Comparison of ENCODE assay signal across 8 cellular contexts in genomic region chr17:45490615-45491433, GRCh38. TPM values are rescaled to one million over a fixed set of nuclear protein-coding genes. Genes with fewer than 3 reads are reported as not detected.
DNase-seq lines count a peak whose midpoint lies in the region; ATAC-seq and TF ChIP-seq lines count a peak whose summit lies in the region.
"Not testable (repeated sequence)": the region's sequence is repeated elsewhere in the genome, so short reads cannot be mapped to it uniquely, and the experiment has no call there.

PLEKHM1 (minus strand) TSS chr17:45490721; CDS start chr17:45482484, 8,237 bp downstream.

- TF ChIP-seq POLR2A in IMR-90 (IDR thresholded peaks at IDR 0.05; ENCODE audit: low read depth, low read length), result peak; percentile 66

- peak within 1 kb of the TSS; percentile 91 for H4K5ac ChIP-seq in IMR-90 (ENCODE audit: low read depth, low read length)

- H2BK20ac ChIP-seq in IMR-90 (ENCODE audit: low read depth, low read length), result not testable (repeated sequence)

- H2BK120ac ChIP-seq in IMR-90 (ENCODE audit: low read depth, low read length), result not testable (repeated sequence)

- CTCF ChIA-PET in IMR-90 (lab: Yijun Ruan, JAX), result not testable (repeated sequence)
- CTCF ChIA-PET in PC-3 (lab: Charles Lee), result interaction anchor here (0.6 kb wide), 1 partner anchor 129 kb away, joined by 6 read pairs; no protein-coding TSS in a partner anchor

- H4K91ac ChIP-seq in IMR-90 (ENCODE audit: insufficient read depth, low read depth, low read length), result not testable (repeated sequence)

- H4K8ac ChIP-seq in IMR-90 (ENCODE audit: low read depth in 2 of 2, low read length in 2 of 2), result peak within 1 kb of the TSS; percentile 83 to 97

- intact Hi-C loops in IMR-90 (cut with micrococcal nuclease); PC-3 (cut with micrococcal nuclease): not testable (repeated sequence)

- not testable (repeated sequence) for H3K18ac ChIP-seq in IMR-90 (ENCODE audit: low read depth, low read length)

- POLR2A ChIA-PET in IMR-90 (lab: Charles Lee; ENCODE audit: unreplicated experiment); PC-3 (lab: Charles Lee; ENCODE audit: unreplicated experiment): not testable (repeated sequence)

- not testable (repeated sequence) for H3K9me1 ChIP-seq in IMR-90 (ENCODE audit: insufficient read depth, low read length)

- peaks cover 0 to 20% of the 10 kb centered on the region in 2 experiments; a peak in 2 of 4 replicates for H3K79me1 ChIP-seq in IMR-90 (ENCODE audit: low read depth in 1 of 2, low read length in 2 of 2)

- H2AK5ac ChIP-seq in IMR-90 (ENCODE audit: low read depth, low read length), result peak within 1 kb of the TSS; percentile 59; the same call in 1 of the 2 replicates

- peak within 1 kb of the TSS; percentile 97 for H3K4me2 ChIP-seq in IMR-90 (ENCODE audit: low read depth, low read length)
- peak within 1 kb of the TSS; percentile 96 for H3K4me2 ChIP-seq in PC-3 (ENCODE audit: low read length)

- H4K20me1 ChIP-seq in IMR-90 (ENCODE audit: insufficient read depth, low read length); PC-3 (ENCODE audit: low read length): not testable (repeated sequence)

- peak within 1 kb of the TSS; percentile 78 for H3K9ac ChIP-seq in IMR-90 (ENCODE audit: low read depth, low read length)
- H3K9ac ChIP-seq in PC-3 (ENCODE audit: low read length), result peak within 1 kb of the TSS; percentile 69

- not testable (repeated sequence) for TF ChIP-seq CTCF in IMR-90 (conservative IDR thresholded peaks at IDR 0.05; ENCODE audit: low read depth, low read length); PC-3 (conservative IDR thresholded peaks at IDR 0.05; ENCODE audit: low read depth, low read length)

- dilution Hi-C loops in IMR-90 (cut with HindIII; ENCODE audit: low sequenced_read_pairs, unreplicated experiment), result not testable (repeated sequence)

- not testable (repeated sequence) for H3K9me2 ChIP-seq in PC-3 (replicated peaks; ENCODE audit: low read length)

- H2AK9ac ChIP-seq in IMR-90 (replicated peaks; ENCODE audit: low read depth, low read length, poor library complexity), result not testable (repeated sequence)

- H3K79me2 ChIP-seq in PC-3 (ENCODE audit: low read length), result peaks cover 29% of the 10 kb centered on the region

- BruUV-seq in IMR-90 (replicated peaks; lab: Mats Ljungman, UMichigan), result not testable (repeated sequence)
- TSS peak; percentile 51 for BruUV-seq in PC-3 (replicated peaks; lab: Mats Ljungman, UMichigan)

- H3F3A ChIP-seq in PC-3 (ENCODE audit: low read length, unreplicated experiment), result not testable (repeated sequence)

- not testable (repeated sequence) for H3K4me1 ChIP-seq in IMR-90 (ENCODE audit: control insufficient read depth, insufficient read depth, low read length)
- peaks cover 24% of the 10 kb centered on the region for H3K4me1 ChIP-seq in PC-3 (ENCODE audit: insufficient read depth, low read length)
- peaks cover 50% of the 10 kb centered on the region for H3K4me1 ChIP-seq in mononuclear cell (ENCODE audit: insufficient read depth, low read length)

- H3K23ac ChIP-seq in IMR-90 (ENCODE audit: low read depth, low read length), result not testable (repeated sequence)

- peak; percentile 93 for ATAC-seq in GM21529 (IDR thresholded peaks at IDR 0.05; ENCODE audit: unreplicated experiment)
- ATAC-seq in IMR-90 (ENCODE audit: low read depth), result peak; percentile 96
- peak; percentile 88 for ATAC-seq in PC-3

- not testable (repeated sequence) for H3K9me3 ChIP-seq in IMR-90 (ENCODE audit: control insufficient read depth, insufficient read depth, low read length); PC-3 (ENCODE audit: low read length); mononuclear cell (ENCODE audit: low read depth, low read length)

- peak within 1 kb of the TSS; percentile 82 for H3K27ac ChIP-seq in IMR-90 (ENCODE audit: insufficient read depth, low read length)
- 0 out of 2 replicates have a peak within 1 kb of the TSS, but pooled peaks have one; percentile 16 for H3K27ac ChIP-seq in PC-3 (ENCODE audit: low read length)
- H3K27ac ChIP-seq in epithelial cell of prostate, result peak within 1 kb of the TSS; percentile 89

- WGBS in IMR-90 (ENCODE audit: extremely low coverage in 2 of 2, insufficient read length in 1 of 2), 2 experiments, result no CpG with 5 or more reads among the region's 59 CpGs

- TF ChIP-seq RAD21 in IMR-90 (IDR thresholded peaks at IDR 0.05; ENCODE audit: low read length), result not testable (repeated sequence)

- H2BK5ac ChIP-seq in IMR-90 (ENCODE audit: low read depth, low read length, poor library complexity, severe bottlenecking), result not testable (repeated sequence)

- H3K4me3 ChIP-seq in IMR-90 (ENCODE audit: insufficient read depth, low read depth, low read length), result peak within 1 kb of the TSS; percentile 83
- peak within 1 kb of the TSS; percentile 88 for H3K4me3 ChIP-seq in PC-3 (ENCODE audit: low read length)
- peak within 1 kb of the TSS; percentile 52 for H3K4me3 ChIP-seq in mononuclear cell (ENCODE audit: low read length)

- not testable (repeated sequence) for H3K27me3 ChIP-seq in IMR-90 (ENCODE audit: control insufficient read depth, insufficient read depth, low read length); PC-3 (ENCODE audit: low read length); mononuclear cell (ENCODE audit: insufficient read depth, low read length)

- not testable (repeated sequence) for H2BK15ac ChIP-seq in IMR-90 (ENCODE audit: low read depth, low read length)

- H2AFZ ChIP-seq in IMR-90 (replicated peaks; ENCODE audit: low read length, poor library complexity), result not testable (repeated sequence)
- peak within 1 kb of the TSS; percentile 81 for H2AFZ ChIP-seq in PC-3 (ENCODE audit: low read length)

- DNase-seq in DMS114 treated with DMSO at 0.1 percent for 48 hours (lab: John Stamatoyannopoulos, UW; ENCODE audit: unreplicated experiment) (peak; percentile 16), IMR-90 (peak; percentile 67), PC-3 (peak; percentile 85), activated T-cell treated with anti-CD3 and anti-CD28 coated beads for 48 hours (ENCODE audit: low read depth) (peak; percentile 86)
- DNase-seq in epithelial cell of prostate (ENCODE audit: low read depth, low spot score), result not testable (repeated sequence)
- DNase-seq in stimulated activated CD8-positive, alpha-beta memory T cell treated with anti-CD3 and anti-CD28 coated beads, Interleukin-2, amount 100 ng/mL, for 1 hour (ENCODE audit: low read depth in 2 of 2), result peak; percentile 60 to 67

- H3K56ac ChIP-seq in IMR-90 (ENCODE audit: extremely low read depth, insufficient read depth, low read length), result peak within 1 kb of the TSS; percentile 17; the same call in 1 of the 2 replicates

- not testable (repeated sequence) for H3K36me3 ChIP-seq in IMR-90 (ENCODE audit: control insufficient read depth, insufficient read depth, low read length); PC-3 (ENCODE audit: low read depth, low read length)

- peak within 1 kb of the TSS; percentile 50; the same call in 1 of the 2 replicates for H3K4ac ChIP-seq in IMR-90 (ENCODE audit: low read depth, low read length)

- H3K14ac ChIP-seq in IMR-90 (replicated peaks; ENCODE audit: low read depth, low read length), result peak within 1 kb of the TSS; percentile 58

- in situ Hi-C loops in IMR-90 (cut with MboI; ENCODE audit: low sequenced_read_pairs), result not testable (repeated sequence)

RNA-seq across cellular contexts. Expression of gene PLEKHM1, which starts in this region (rescaled TPM):
- total RNA-seq in IMR-90 (2012; rRNA removed), result 4.2 and 4.7 TPM in 2 replicates
- polyA plus RNA-seq in IMR-90 (2012; rRNA removed), result 16.4 and 17.1 TPM in 2 replicates
- 19.0 and 19.9 TPM in 2 replicates for polyA plus RNA-seq in IMR-90 (2012; cell fraction: cytosol; rRNA removed)
- 35.0 and 53.2 TPM in 2 replicates for polyA plus RNA-seq in IMR-90 (2012; cell fraction: nucleus; rRNA removed; ENCODE audit: low replicate concordance)
- total RNA-seq in PC-3 (2014; rRNA removed), result 15.8 and 20.8 TPM in 2 replicates
- 62.5 TPM for total RNA-seq in mononuclear cell

Comparison
In these comparisons a context has a peak if more than half of its experiments do, and no peak if none do; other contexts are left out.
1. H3K27ac ChIP-seq: peak in every context shown above with its lines; median percentile 89 in epithelial cell of prostate; 82 in IMR-90; 16 in PC-3.